In the genomic region with DNA sequence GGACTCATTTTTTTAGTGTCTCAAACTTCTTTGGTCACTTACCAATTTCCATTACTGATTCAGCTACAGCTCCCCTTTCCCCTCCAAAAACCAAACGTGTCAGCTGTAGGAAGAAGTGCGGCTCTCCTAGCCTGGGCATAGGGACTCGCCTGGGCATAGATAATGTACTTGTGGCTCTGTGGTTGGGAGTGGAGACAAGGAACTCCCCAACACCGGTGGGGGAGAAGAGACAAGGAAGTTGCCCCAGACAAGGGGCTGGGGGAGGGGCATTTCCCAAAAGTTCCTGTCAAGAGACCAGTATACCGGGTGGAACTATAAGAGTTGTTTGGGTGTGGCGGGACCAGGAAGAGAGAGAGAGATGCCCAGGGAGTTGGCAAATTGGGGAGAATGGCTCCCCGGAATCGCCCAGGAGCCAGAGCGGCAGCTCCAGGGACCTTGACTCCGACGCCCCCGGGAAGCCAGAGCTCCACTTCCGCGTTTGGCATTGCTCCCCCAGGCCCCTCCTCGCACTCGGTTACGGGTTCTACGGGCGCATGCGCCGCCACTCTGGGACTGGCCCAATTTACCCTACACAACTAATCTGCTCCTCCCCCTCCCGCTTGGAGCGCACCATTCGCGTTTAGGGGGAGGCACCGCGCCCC, we compare ENCODE assay signal across 1 cellular context.
TF ChIP-seq lines count a peak whose summit lies in the region.

No MANE protein-coding gene starts in this region.

TF ChIP-seq in HepG2, 621 proteins besides CTCF, POLR2A, EP300 and RAD21 (continued from another document and continues in another):
- TF ChIP-seq BRF2 (CRISPR knock-in tag; IDR thresholded peaks at IDR 0.05) (no peak), TMF1 (CRISPR knock-in tag; IDR thresholded peaks at IDR 0.05; ENCODE audit: low read depth) (no peak), ZNF747 (CRISPR knock-in tag; IDR thresholded peaks at IDR 0.05; ENCODE audit: borderline replicate concordance) (no peak), CBX1 (IDR thresholded peaks at IDR 0.05; ENCODE audit: low read depth) (no peak), HNRNPH1 (optimal IDR thresholded peaks at IDR 0.05; ENCODE audit: low read depth, low read length) (peak; percentile 40), NR3C1 (CRISPR knock-in tag; IDR thresholded peaks at IDR 0.05) (no peak), PCBP1 (IDR thresholded peaks at IDR 0.05; ENCODE audit: borderline replicate concordance, low read depth, low read length) (no peak; the same call in 1 of the 2 replicates), SMAD9 (CRISPR knock-in tag; IDR thresholded peaks at IDR 0.05) (0 out of 2 replicates have a peak, but pooled peaks have one; percentile 59), ELF4 (CRISPR knock-in tag; IDR thresholded peaks at IDR 0.05; ENCODE audit: borderline replicate concordance) (peak; percentile 100), ZBTB38 (CRISPR knock-in tag; IDR thresholded peaks at IDR 0.05) (peak; percentile 63), ZBTB4 (CRISPR knock-in tag; IDR thresholded peaks at IDR 0.05; ENCODE audit: borderline replicate concordance) (no peak), ZNF333 (CRISPR knock-in tag; IDR thresholded peaks at IDR 0.05; ENCODE audit: borderline replicate concordance) (peak; percentile 52; the same call in 1 of the 2 replicates), ZBTB43 (CRISPR knock-in tag; conservative IDR thresholded peaks at IDR 0.05) (no peak), ZKSCAN1 (IDR thresholded peaks at IDR 0.05; ENCODE audit: low read length) (0 out of 2 replicates have a peak, but pooled peaks have one; percentile 17), ZMYM2 (CRISPR knock-in tag; IDR thresholded peaks at IDR 0.05) (0 out of 2 replicates have a peak, but pooled peaks have one; percentile 28), ATF6 (CRISPR knock-in tag; conservative IDR thresholded peaks at IDR 0.05) (no peak), NFATC3 (CRISPR knock-in tag; IDR thresholded peaks at IDR 0.05) (no peak), NBN (conservative IDR thresholded peaks at IDR 0.05) (no peak), ZNF414 (CRISPR knock-in tag; IDR thresholded peaks at IDR 0.05) (no peak), NCOA1 (CRISPR knock-in tag; IDR thresholded peaks at IDR 0.05) (no peak), HMG20B (CRISPR knock-in tag; conservative IDR thresholded peaks at IDR 0.05) (no peak), XBP1 (CRISPR knock-in tag; IDR thresholded peaks at IDR 0.05) (peak; percentile 75; the same call in 1 of the 2 replicates), ZNF570 (CRISPR knock-in tag; IDR thresholded peaks at IDR 0.05; ENCODE audit: borderline replicate concordance) (no peak), ZEB1 (IDR thresholded peaks at IDR 0.05; ENCODE audit: insufficient replicate concordance, low read depth) (no peak), RBAK (CRISPR knock-in tag; IDR thresholded peaks at IDR 0.05) (no peak), NCOA2 (CRISPR knock-in tag; IDR thresholded peaks at IDR 0.05) (no peak), YY1 (IDR thresholded peaks at IDR 0.05; ENCODE audit: insufficient read depth, insufficient replicate concordance, low read depth, low read length) (peak; percentile 29), HIVEP1 (CRISPR knock-in tag; IDR thresholded peaks at IDR 0.05) (no peak), ZNF251 (CRISPR knock-in tag; IDR thresholded peaks at IDR 0.05) (no peak), ZNF543 (CRISPR knock-in tag; IDR thresholded peaks at IDR 0.05) (no peak), SRY (CRISPR knock-in tag; IDR thresholded peaks at IDR 0.05) (0 out of 2 replicates have a peak, but pooled peaks have one; percentile 28), ZNF572 (CRISPR knock-in tag; IDR thresholded peaks at IDR 0.05) (0 out of 2 replicates have a peak, but pooled peaks have one; percentile 12), ZNF510 (CRISPR knock-in tag; IDR thresholded peaks at IDR 0.05; ENCODE audit: low read depth) (no peak), SUZ12 (IDR thresholded peaks at IDR 0.05; ENCODE audit: low read depth, low read length) (no peak), ATF2 (CRISPR knock-in tag; IDR thresholded peaks at IDR 0.05) (no peak), ZNF256 (CRISPR knock-in tag; conservative IDR thresholded peaks at IDR 0.05) (0 out of 2 replicates have a peak, but pooled peaks have one; percentile 50), THAP11 (CRISPR knock-in tag; IDR thresholded peaks at IDR 0.05) (no peak), NCOA5 (CRISPR knock-in tag; IDR thresholded peaks at IDR 0.05) (no peak), MZF1 (CRISPR knock-in tag; IDR thresholded peaks at IDR 0.05; ENCODE audit: borderline replicate concordance) (no peak), MXD1 (CRISPR knock-in tag; IDR thresholded peaks at IDR 0.05) (no peak), ZNF567 (CRISPR knock-in tag; IDR thresholded peaks at IDR 0.05; ENCODE audit: borderline replicate concordance) (no peak)
- TF ChIP-seq, protein P1, sequence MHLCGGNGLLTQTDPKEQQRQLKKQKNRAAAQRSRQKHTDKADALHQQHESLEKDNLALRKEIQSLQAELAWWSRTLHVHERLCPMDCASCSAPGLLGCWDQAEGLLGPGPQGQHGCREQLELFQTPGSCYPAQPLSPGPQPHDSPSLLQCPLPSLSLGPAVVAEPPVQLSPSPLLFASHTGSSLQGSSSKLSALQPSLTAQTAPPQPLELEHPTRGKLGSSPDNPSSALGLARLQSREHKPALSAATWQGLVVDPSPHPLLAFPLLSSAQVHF (CRISPR knock-in tag; IDR thresholded peaks at IDR 0.05) = no peak
- TF ChIP-seq, protein P2, sequence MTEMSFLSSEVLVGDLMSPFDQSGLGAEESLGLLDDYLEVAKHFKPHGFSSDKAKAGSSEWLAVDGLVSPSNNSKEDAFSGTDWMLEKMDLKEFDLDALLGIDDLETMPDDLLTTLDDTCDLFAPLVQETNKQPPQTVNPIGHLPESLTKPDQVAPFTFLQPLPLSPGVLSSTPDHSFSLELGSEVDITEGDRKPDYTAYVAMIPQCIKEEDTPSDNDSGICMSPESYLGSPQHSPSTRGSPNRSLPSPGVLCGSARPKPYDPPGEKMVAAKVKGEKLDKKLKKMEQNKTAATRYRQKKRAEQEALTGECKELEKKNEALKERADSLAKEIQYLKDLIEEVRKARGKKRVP (CRISPR knock-in tag; IDR thresholded peaks at IDR 0.05) = no peak
